11 cellular contexts compared by ENCODE assay signal in the genomic region with DNA sequence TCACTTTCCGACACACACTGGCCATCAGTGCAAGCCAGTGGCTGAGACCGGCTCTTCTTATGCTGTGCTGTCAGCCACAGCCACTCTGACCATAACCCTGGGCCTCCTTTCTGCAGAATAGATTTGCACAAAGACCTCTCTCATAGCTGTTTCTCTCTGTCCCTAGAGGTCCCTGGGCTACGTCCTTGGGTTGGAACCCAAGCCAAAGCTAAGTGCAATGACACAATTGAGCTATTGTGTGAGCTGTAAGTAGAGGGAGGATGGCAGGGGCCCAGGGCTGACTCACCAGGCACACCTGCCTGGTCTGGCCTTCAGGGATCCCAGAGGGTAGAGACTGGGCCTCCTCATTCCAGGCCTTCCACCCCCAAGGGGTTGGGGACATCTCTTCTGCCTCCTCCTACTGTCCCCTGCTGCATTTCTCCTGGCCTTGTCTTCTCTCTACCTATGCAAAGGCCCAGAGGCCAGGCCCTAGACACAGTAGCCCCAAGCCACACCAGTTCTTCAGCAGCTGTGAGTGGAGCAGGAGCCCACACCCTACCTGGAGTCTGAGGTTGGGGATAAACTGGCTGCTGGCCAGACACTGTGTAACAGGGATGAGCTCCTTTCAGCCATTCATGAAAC.
DNase-seq lines count a peak whose midpoint lies in the region; ATAC-seq lines count a peak whose summit lies in the region.
"Had no signal": no experiment of that assay in that cellular context is flagged by ENCODE, and none has a peak within 500 bp of the region (broad histone marks: within the 10 kb centered on the region; RNA-seq: fewer than 3 reads in every experiment).

No MANE protein-coding gene starts in this region.

- no peak overlapping the region for H3K9ac ChIP-seq in Karpas-422 (ENCODE audit: low read length)

- no peaks in the 10 kb centered on the region for H3K27me3 ChIP-seq in Karpas-422 (ENCODE audit: low read length)
- H3K27me3 ChIP-seq: spleen had no signal

- intact Hi-C loops in sciatic nerve (cut with DNase I) = no loop called here

- H4K20me1 ChIP-seq in Karpas-422 (ENCODE audit: insufficient read depth, low read depth, low read length) = no peaks in the 10 kb centered on the region

- peak overlapping the region; percentile 64 for H3K27ac ChIP-seq in Karpas-422 (ENCODE audit: low read length)
- H3K27ac ChIP-seq: spleen had no signal

- peak; percentile 98 for ATAC-seq in sciatic nerve
- ATAC-seq in HG02884 (IDR thresholded peaks at IDR 0.05; ENCODE audit: unreplicated experiment) = no peak
- ATAC-seq in GM18858 (IDR thresholded peaks at IDR 0.05; ENCODE audit: unreplicated experiment) = no peak

- H3K9me3 ChIP-seq in Karpas-422 (ENCODE audit: low read length) = no peaks in the 10 kb centered on the region

- no peaks in the 10 kb centered on the region for H3K36me3 ChIP-seq in Karpas-422 (ENCODE audit: insufficient read depth, low read length)
- H3K36me3 ChIP-seq: spleen had no signal

- no peaks in the 10 kb centered on the region for H3K4me1 ChIP-seq in Karpas-422 (ENCODE audit: low read length)

- H2AFZ ChIP-seq in Karpas-422 (ENCODE audit: low read length) = no peak overlapping the region

- DNase-seq in Karpas-422 (no peak), RPMI7951 (ENCODE audit: low read depth) (peak; percentile 76), foreskin melanocyte (peak; percentile 55), sciatic nerve (ENCODE audit: low spot score) (peak; percentile 81), HK-2 (ENCODE audit: unreplicated experiment) (no peak), dedifferentiated amniotic fluid mesenchymal stem cell (ENCODE audit: extremely low spot score) (no peak)
- DNase-seq: DMS 273 treated with DMSO at 0.1 percent for 48 hours, naive B cell, spleen had no signal

- H3K4me3 ChIP-seq in Karpas-422 (ENCODE audit: low read length) = no peak overlapping the region
- H3K4me3 ChIP-seq: spleen had no signal

- no peaks in the 10 kb centered on the region for H3K79me2 ChIP-seq in Karpas-422 (ENCODE audit: low read length)

- H3K4me2 ChIP-seq in Karpas-422 (ENCODE audit: low read depth, low read length, poor library complexity, severe bottlenecking) = no peak overlapping the region

- H3K9me2 ChIP-seq in Karpas-422 (replicated peaks; ENCODE audit: insufficient read depth, low read length) = no peaks in the 10 kb centered on the region

Comparison
In these comparisons a context has a peak if more than half of its experiments do, and no peak if none do; other contexts are left out.
1. DNase-seq: peak in RPMI7951 (single experiment), foreskin melanocyte (single experiment) and sciatic nerve (single experiment); none in Karpas-422 (single experiment), HK-2 (single experiment) and dedifferentiated amniotic fluid mesenchymal stem cell (single experiment).